In genomic region chr21:32940079-32941014, GRCh38 we compare ENCODE assay signal across 8 cellular contexts.
DNase-seq lines count a peak whose midpoint lies in the region; ATAC-seq and TF ChIP-seq lines count a peak whose summit lies in the region.
"Had no signal": no experiment of that assay in that cellular context is flagged by ENCODE, and none has a peak within 500 bp of the region (broad histone marks: within the 10 kb centered on the region; RNA-seq: fewer than 3 reads in every experiment).

No MANE protein-coding gene starts in this region.

- peaks cover 0 to 12% (median 0%) of the 10 kb centered on the region in 5 experiments for H3K9me3 Mint-ChIP-seq in brain
- H3K9me3 Mint-ChIP-seq in stimulated activated effector memory CD8-positive, alpha-beta T cell treated with anti-CD3 and anti-CD28 coated beads, Interleukin-12 subunit alpha, Interleukin-12 subunit beta, amount 100 ng/mL, for 72 hours = no peaks in the 10 kb centered on the region
- H3K9me3 Mint-ChIP-seq: activated naive CD8-positive, alpha-beta T cell treated with anti-CD3 and anti-CD28 coated beads, Interleukin-2, amount 10 ng/mL, durations not matched to agents 7 days and 5 days had no signal

- H3K79me2 ChIP-seq in KMS-11 (ENCODE audit: insufficient read depth, low read depth) = no peaks in the 10 kb centered on the region

- H3K27me3 Mint-ChIP-seq in brain = peaks cover 17% of the 10 kb centered on the region
- H3K27me3 Mint-ChIP-seq: activated naive CD8-positive, alpha-beta T cell treated with anti-CD3 and anti-CD28 coated beads, Interleukin-2, amount 10 ng/mL, durations not matched to agents 7 days and 5 days had no signal

- peaks cover 4% of the 10 kb centered on the region for H3K36me3 Mint-ChIP-seq in brain
- H3K36me3 Mint-ChIP-seq in stimulated activated effector memory CD8-positive, alpha-beta T cell treated with anti-CD3 and anti-CD28 coated beads, Interleukin-12 subunit alpha, Interleukin-12 subunit beta, amount 100 ng/mL, for 72 hours = no peaks in the 10 kb centered on the region
- H3K36me3 Mint-ChIP-seq: activated naive CD8-positive, alpha-beta T cell treated with anti-CD3 and anti-CD28 coated beads, Interleukin-2, amount 10 ng/mL, durations not matched to agents 7 days and 5 days had no signal

- no peak overlapping the region for H3K9ac ChIP-seq in KMS-11

- H3K27ac ChIP-seq in KMS-11 = no peak overlapping the region
- H3K27ac ChIP-seq in RWPE2 (ENCODE audit: poor library complexity, severe bottlenecking) = no peak overlapping the region

- no peak overlapping the region for H3K4me3 ChIP-seq in KMS-11 (IDR thresholded peaks at IDR 0.05; ENCODE audit: insufficient read depth, low read depth, low read length)
- H3K4me3 ChIP-seq in RWPE2 (ENCODE audit: severe bottlenecking) = no peak overlapping the region

- in situ Hi-C loops in G401 (cut with HindIII; ENCODE audit: low sequenced_read_pairs) = no loop called here

- no peaks in the 10 kb centered on the region for H3K4me1 Mint-ChIP-seq in brain
- peaks cover 8% of the 10 kb centered on the region for H3K4me1 Mint-ChIP-seq in stimulated activated effector memory CD8-positive, alpha-beta T cell treated with anti-CD3 and anti-CD28 coated beads, Interleukin-12 subunit alpha, Interleukin-12 subunit beta, amount 100 ng/mL, for 72 hours

- H3K4me1 ChIP-seq in KMS-11 (ENCODE audit: low read depth, poor library complexity, severe bottlenecking) (no peaks in the 10 kb centered on the region), RWPE2 (ENCODE audit: insufficient read depth, poor library complexity, severe bottlenecking) (no peaks in the 10 kb centered on the region)

- H3K36me3 ChIP-seq in KMS-11 (ENCODE audit: insufficient read depth) (no peaks in the 10 kb centered on the region), RWPE2 (ENCODE audit: low read depth) (no peaks in the 10 kb centered on the region)

- peak; percentile 77 for DNase-seq in G401 (ENCODE audit: low spot score)
- DNase-seq in RWPE2 (ENCODE audit: low spot score) = no peak
- DNase-seq in kidney glomerular epithelial cell (lab: John Stamatoyannopoulos, UW) = peak; percentile 11
- DNase-seq in stimulated activated effector memory CD8-positive, alpha-beta T cell treated with anti-CD3 and anti-CD28 coated beads, Interleukin-12 subunit alpha, Interleukin-12 subunit beta, amount 100 ng/mL, for 72 hours (ENCODE audit: low spot score in 2 of 2) = peak; percentile 25 to 58
- DNase-seq: activated naive CD8-positive, alpha-beta T cell treated with anti-CD3 and anti-CD28 coated beads, Interleukin-2, amount 10 ng/mL, durations not matched to agents 7 days and 5 days had no signal

- no peak overlapping the region for H2AFZ ChIP-seq in KMS-11 (ENCODE audit: low read depth)

- ATAC-seq in RWPE2 (ENCODE audit: low read depth) (peak; percentile 42; the same call in 1 of the 3 replicates), GM21515 (IDR thresholded peaks at IDR 0.05; ENCODE audit: unreplicated experiment) (no peak)
- ATAC-seq in stimulated activated effector memory CD8-positive, alpha-beta T cell treated with anti-CD3 and anti-CD28 coated beads, Interleukin-12 subunit alpha, Interleukin-12 subunit beta, amount 100 ng/mL, for 72 hours = peak; percentile 55

- no peak overlapping the region for H3K4me3 Mint-ChIP-seq in brain
- no peak overlapping the region for H3K4me3 Mint-ChIP-seq in stimulated activated effector memory CD8-positive, alpha-beta T cell treated with anti-CD3 and anti-CD28 coated beads, Interleukin-12 subunit alpha, Interleukin-12 subunit beta, amount 100 ng/mL, for 72 hours
- H3K4me3 Mint-ChIP-seq: activated naive CD8-positive, alpha-beta T cell treated with anti-CD3 and anti-CD28 coated beads, Interleukin-2, amount 10 ng/mL, durations not matched to agents 7 days and 5 days had no signal

- H3K4me2 ChIP-seq in KMS-11 = no peak overlapping the region

- no peaks in the 10 kb centered on the region for H4K20me1 ChIP-seq in KMS-11 (ENCODE audit: insufficient read depth)

- H3K27ac Mint-ChIP-seq in brain = no peak overlapping the region
- H3K27ac Mint-ChIP-seq in stimulated activated effector memory CD8-positive, alpha-beta T cell treated with anti-CD3 and anti-CD28 coated beads, Interleukin-12 subunit alpha, Interleukin-12 subunit beta, amount 100 ng/mL, for 72 hours = no peak overlapping the region
- H3K27ac Mint-ChIP-seq: activated naive CD8-positive, alpha-beta T cell treated with anti-CD3 and anti-CD28 coated beads, Interleukin-2, amount 10 ng/mL, durations not matched to agents 7 days and 5 days had no signal

- TF ChIP-seq CTCF in KMS-11 (conservative IDR thresholded peaks at IDR 0.05; ENCODE audit: low read depth, low read length) = peak; percentile 91
- peak; percentile 84 for TF ChIP-seq CTCF in RWPE2 (IDR thresholded peaks at IDR 0.05; ENCODE audit: poor library complexity, severe bottlenecking)
- TF ChIP-seq CTCF in brain (conservative IDR thresholded peaks at IDR 0.05) = peak; percentile 68 to 82

- H3K9me3 ChIP-seq in RWPE2 (ENCODE audit: severe bottlenecking) = no peaks in the 10 kb centered on the region

- no peaks in the 10 kb centered on the region for H3K27me3 ChIP-seq in KMS-11 (ENCODE audit: insufficient read depth, low read depth)
- H3K27me3 ChIP-seq in RWPE2 (ENCODE audit: insufficient read depth, poor library complexity, severe bottlenecking) = no peaks in the 10 kb centered on the region
